8 cellular contexts compared by ENCODE assay signal in the genomic region with DNA sequence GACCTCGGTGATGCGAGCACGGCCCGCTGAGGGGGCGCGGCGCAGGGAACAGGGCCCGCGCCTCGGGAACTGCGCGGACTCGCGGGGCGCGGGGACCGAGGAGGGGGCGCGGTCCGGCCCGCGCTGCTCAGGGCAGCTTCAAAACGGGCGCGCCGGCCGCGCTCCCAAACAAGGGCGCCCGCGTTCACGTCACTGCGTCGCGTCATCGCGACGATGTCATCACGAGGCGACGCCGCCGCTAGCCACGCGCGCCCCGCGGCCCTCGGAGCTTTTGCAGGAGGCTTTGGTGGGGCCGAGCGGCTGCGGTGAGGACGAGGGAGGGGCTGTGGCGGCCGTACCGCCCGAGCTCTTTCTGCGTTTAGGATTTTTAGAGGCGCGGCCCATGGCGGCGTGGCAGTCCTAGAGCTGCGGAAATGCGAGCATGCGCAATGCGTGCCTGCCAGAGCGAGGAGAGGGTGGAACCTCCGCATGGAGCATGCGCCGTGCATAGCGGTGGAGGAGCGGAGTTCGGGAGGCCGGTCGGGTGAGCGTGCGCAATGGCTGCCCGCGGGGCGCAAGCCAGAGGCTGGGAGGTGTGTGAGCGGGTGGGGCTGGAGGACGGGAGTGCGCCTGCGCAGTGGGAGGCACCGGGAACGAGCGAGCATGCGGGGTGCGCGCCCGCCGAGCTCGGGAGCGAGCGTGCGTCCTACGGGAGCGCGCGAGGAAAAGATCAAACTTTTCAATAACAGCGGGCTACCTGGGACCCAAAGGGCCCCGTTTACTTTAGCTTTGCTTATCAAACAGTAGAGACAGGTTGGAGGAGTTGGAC. TPM values are rescaled to one million over a fixed set of nuclear protein-coding genes. Genes with fewer than 3 reads are reported as not detected.
A peak's percentile ranks its signal among the peaks of the same experiment; 100 is the strongest.
DNase-seq lines count a peak whose midpoint lies in the region; ATAC-seq and TF ChIP-seq lines count a peak whose summit lies in the region.

A gene with protein sequence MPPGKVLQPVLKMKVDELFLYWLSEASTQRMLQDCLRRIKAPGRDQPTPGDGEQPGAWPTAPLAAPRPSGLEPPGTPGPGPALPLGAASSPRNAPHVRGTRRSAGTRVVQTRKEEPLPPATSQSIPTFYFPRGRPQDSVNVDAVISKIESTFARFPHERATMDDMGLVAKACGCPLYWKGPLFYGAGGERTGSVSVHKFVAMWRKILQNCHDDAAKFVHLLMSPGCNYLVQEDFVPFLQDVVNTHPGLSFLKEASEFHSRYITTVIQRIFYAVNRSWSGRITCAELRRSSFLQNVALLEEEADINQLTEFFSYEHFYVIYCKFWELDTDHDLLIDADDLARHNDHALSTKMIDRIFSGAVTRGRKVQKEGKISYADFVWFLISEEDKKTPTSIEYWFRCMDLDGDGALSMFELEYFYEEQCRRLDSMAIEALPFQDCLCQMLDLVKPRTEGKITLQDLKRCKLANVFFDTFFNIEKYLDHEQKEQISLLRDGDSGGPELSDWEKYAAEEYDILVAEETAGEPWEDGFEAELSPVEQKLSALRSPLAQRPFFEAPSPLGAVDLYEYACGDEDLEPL (minus strand): TSS at position 140 of the 808 bp plus-strand sequence. CDS start 216 bp downstream, outside the sequence.

- H3K36me3 ChIP-seq in BJ (ENCODE audit: control insufficient read depth, insufficient read depth, low read length): no peaks in the 10 kb centered on the region

- H3K9me3 Mint-ChIP-seq in endothelial cell (ENCODE audit: unreplicated experiment): no peaks in the 10 kb centered on the region

- POLR2A ChIA-PET in BJ (lab: Charles Lee): no interaction called here

- peaks cover 12% of the 10 kb centered on the region for H3K36me3 Mint-ChIP-seq in endothelial cell (ENCODE audit: low read depth, unreplicated experiment)

- H3K27ac Mint-ChIP-seq in endothelial cell (ENCODE audit: unreplicated experiment): peak within 1 kb of the TSS; percentile 92

- CTCF ChIA-PET in BJ (lab: Yijun Ruan, JAX): no interaction called here

- H3K27me3 Mint-ChIP-seq in endothelial cell (ENCODE audit: unreplicated experiment): peaks cover 13% of the 10 kb centered on the region

- H3K4me1 Mint-ChIP-seq in endothelial cell (ENCODE audit: unreplicated experiment): peaks cover 8% of the 10 kb centered on the region

- TF ChIP-seq CTCF in BJ (IDR thresholded peaks at IDR 0.05; ENCODE audit: insufficient read depth, low read depth, low read length): no peak
- no peak for TF ChIP-seq CTCF in endothelial cell (IDR thresholded peaks at IDR 0.05; ENCODE audit: unreplicated experiment)

- H3K4me3 Mint-ChIP-seq in endothelial cell (ENCODE audit: unreplicated experiment): peak within 1 kb of the TSS; percentile 95

- peak within 1 kb of the TSS; percentile 77 for H3K4me3 ChIP-seq in BJ (ENCODE audit: low read depth, low read length)

- DNase-seq in BJ (ENCODE audit: low read depth): peak; percentile 79
- DNase-seq in HT-29 (ENCODE audit: low spot score): peak; percentile 96
- DNase-seq in activated CD8-positive, alpha-beta memory T cell treated with anti-CD3 and anti-CD28 coated beads for 1 hour (ENCODE audit: extremely low read depth in 1 of 2, low read depth in 1 of 2): peak; percentile 98
- DNase-seq in endothelial cell (ENCODE audit: low spot score): peak; percentile 97
- peak; percentile 99 for DNase-seq in mucosa of gallbladder (ENCODE audit: low spot score)
- peak; percentile 98 for DNase-seq in stimulated activated CD8-positive, alpha-beta memory T cell treated with anti-CD3 and anti-CD28 coated beads, Interleukin-4, amount 100 ng/mL, for 48 hours
- no peak for DNase-seq in NCI-H1436 (lab: John Stamatoyannopoulos, UW)

- no peaks in the 10 kb centered on the region for H3K27me3 ChIP-seq in BJ (ENCODE audit: control insufficient read depth, insufficient read depth, low read length)

- peak; percentile 95 for ATAC-seq in GM19468 (IDR thresholded peaks at IDR 0.05; ENCODE audit: extremely low read depth, unreplicated experiment)

RNA-seq across cellular contexts. Expression of the gene that starts here (rescaled TPM):
- 8.6 and 14.9 TPM in 2 replicates for polyA plus RNA-seq in BJ (2011; rRNA removed)
- polyA minus RNA-seq in BJ (2011; rRNA and poly(A)+ RNA removed): 13.0 and 17.8 TPM in 2 replicates
- 28.2 and 44.0 TPM in 2 replicates for total RNA-seq in HT-29 (2014; rRNA removed; shearing (Covaris generic))
- total RNA-seq in endothelial cell (ENCODE audit: unreplicated experiment) (44.0 TPM), mucosa of gallbladder (27.1 TPM)
